31 cellular contexts compared by ENCODE assay signal in the genomic region with DNA sequence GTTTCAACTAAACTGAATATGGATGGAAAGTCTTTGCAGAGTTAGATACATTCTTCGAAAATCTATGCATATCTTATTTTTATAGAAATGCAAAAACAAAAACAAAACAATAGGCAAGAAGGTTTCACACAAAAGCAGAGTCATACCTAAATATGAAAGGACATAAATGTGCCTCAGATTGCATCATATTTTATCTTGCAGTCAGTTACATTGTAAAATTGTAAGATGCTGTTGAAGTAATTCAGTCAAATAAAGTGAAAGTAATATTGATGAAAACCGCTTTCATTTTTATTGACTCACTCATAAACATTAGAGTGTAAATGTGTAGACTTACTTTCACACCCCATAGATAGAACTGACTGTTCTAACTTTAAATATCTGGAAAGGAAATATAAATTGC.
"Had no signal": no experiment of that assay in that cellular context is flagged by ENCODE, and none has a peak within 500 bp of the region (broad histone marks: within the 10 kb centered on the region; RNA-seq: fewer than 3 reads in every experiment).

No MANE protein-coding gene starts in this region.

- H3K9me3 Mint-ChIP-seq: neural progenitor cell had no signal

- FAIRE-seq: astrocyte, endothelial cell of umbilical vein, small intestine had no signal

- H3K36me3 ChIP-seq: brain microvascular endothelial cell, heart right ventricle, left lung, lower lobe of right lung, neural progenitor cell, sigmoid colon, stomach, thyroid gland, upper lobe of left lung, vagina had no signal

- H3K27me3 Mint-ChIP-seq: activated CD8-positive, alpha-beta memory T cell treated with anti-CD3 and anti-CD28 coated beads, Interleukin-2, amount 10 ng/mL, durations not matched to agents 7 days and 5 days; activated naive CD8-positive, alpha-beta T cell treated with anti-CD3 and anti-CD28 coated beads, Interleukin-2, amount 10 ng/mL, durations not matched to agents 7 days and 5 days; stimulated activated memory B cell treated with anti-CD40 and anti-IgM and Interleukin-4, amounts not matched to agents 10 μg/mL and 1 μg/mL and 100 μg/mL, for 72 hours had no signal

- H3K27ac ChIP-seq: brain microvascular endothelial cell, heart right ventricle, left lung, lower lobe of right lung, neural progenitor cell, parathyroid adenoma, psoas muscle, sigmoid colon, stomach, thyroid gland, upper lobe of left lung, vagina had no signal

- DNase-seq: activated CD4-positive, alpha-beta T cell treated with anti-CD3 and anti-CD28 coated beads for 1 hour; activated CD4-positive, alpha-beta T cell treated with anti-CD3 and anti-CD28 coated beads, Interleukin-2, amount 50 U/mL, for 1 hour; activated CD8-positive, alpha-beta memory T cell treated with anti-CD3 and anti-CD28 coated beads, Interleukin-2, amount 10 ng/mL, durations not matched to agents 7 days and 5 days; activated CD8-positive, alpha-beta T cell treated with anti-CD3 and anti-CD28 coated beads, Interleukin-2, amount 10 ng/mL, durations not matched to agents 7 days and 5 days; activated naive CD4-positive, alpha-beta T cell treated with Interleukin-2 at 50 U/mL for 16 hours; activated naive CD8-positive, alpha-beta T cell treated with anti-CD3 and anti-CD28 coated beads, Interleukin-2, amount 10 ng/mL, durations not matched to agents 7 days and 5 days; activated T-cell treated with anti-CD3 and anti-CD28 coated beads, Interleukin-2, amount 50 U/mL, for 48 hours; amniotic stem cell; brain microvascular endothelial cell; cortex of kidney; foreskin melanocyte; heart right ventricle; left lung; lower lobe of right lung; mesenchymal stem cell; natural killer cell; occipital lobe; psoas muscle; sigmoid colon; small intestine; stimulated activated CD4-positive, alpha-beta T cell treated with anti-CD3 and anti-CD28 coated beads, Interleukin-4, amount 100 ng/mL, for 24 hours; stomach; thyroid gland; upper lobe of left lung had no signal

- H3K27me3 ChIP-seq: brain microvascular endothelial cell, heart right ventricle, left lung, neural progenitor cell, sigmoid colon, stomach, thyroid gland, upper lobe of left lung, vagina had no signal

- H3K4me1 ChIP-seq: heart right ventricle, left lung, lower lobe of right lung, neural progenitor cell, psoas muscle, sigmoid colon, stomach, thyroid gland, upper lobe of left lung, vagina had no signal

- H3K9ac ChIP-seq: neural progenitor cell, parathyroid adenoma had no signal

- H3K27ac Mint-ChIP-seq: activated CD8-positive, alpha-beta memory T cell treated with anti-CD3 and anti-CD28 coated beads, Interleukin-2, amount 10 ng/mL, durations not matched to agents 7 days and 5 days; activated CD8-positive, alpha-beta T cell treated with anti-CD3 and anti-CD28 coated beads, Interleukin-2, amount 10 ng/mL, durations not matched to agents 7 days and 5 days; activated naive CD8-positive, alpha-beta T cell treated with anti-CD3 and anti-CD28 coated beads, Interleukin-2, amount 10 ng/mL, durations not matched to agents 7 days and 5 days; natural killer cell; neural progenitor cell; stimulated activated memory B cell treated with anti-CD40 and anti-IgM and Interleukin-4, amounts not matched to agents 10 μg/mL and 1 μg/mL and 100 μg/mL, for 72 hours had no signal

- H3K79me2 ChIP-seq: parathyroid adenoma had no signal

- H3K9me3 ChIP-seq: lower lobe of right lung, psoas muscle, sigmoid colon, thyroid gland, upper lobe of left lung, vagina had no signal

- H3K4me3 Mint-ChIP-seq: activated CD8-positive, alpha-beta memory T cell treated with anti-CD3 and anti-CD28 coated beads, Interleukin-2, amount 10 ng/mL, durations not matched to agents 7 days and 5 days; activated CD8-positive, alpha-beta T cell treated with anti-CD3 and anti-CD28 coated beads, Interleukin-2, amount 10 ng/mL, durations not matched to agents 7 days and 5 days; activated naive CD8-positive, alpha-beta T cell treated with anti-CD3 and anti-CD28 coated beads, Interleukin-2, amount 10 ng/mL, durations not matched to agents 7 days and 5 days; natural killer cell; neural progenitor cell; stimulated activated memory B cell treated with anti-CD40 and anti-IgM and Interleukin-4, amounts not matched to agents 10 μg/mL and 1 μg/mL and 100 μg/mL, for 72 hours had no signal

- ATAC-seq: activated CD8-positive, alpha-beta memory T cell treated with anti-CD3 and anti-CD28 coated beads, Interleukin-2, amount 10 ng/mL, durations not matched to agents 7 days and 5 days; activated CD8-positive, alpha-beta T cell treated with anti-CD3 and anti-CD28 coated beads, Interleukin-2, amount 10 ng/mL, durations not matched to agents 7 days and 5 days; heart right ventricle; left lung; lower lobe of right lung; natural killer cell; psoas muscle; stimulated activated memory B cell treated with anti-CD40 and anti-IgM and Interleukin-4, amounts not matched to agents 10 μg/mL and 1 μg/mL and 100 μg/mL, for 72 hours; WTC11 had no signal

- H3K36me3 Mint-ChIP-seq: activated CD8-positive, alpha-beta memory T cell treated with anti-CD3 and anti-CD28 coated beads, Interleukin-2, amount 10 ng/mL, durations not matched to agents 7 days and 5 days; activated naive CD8-positive, alpha-beta T cell treated with anti-CD3 and anti-CD28 coated beads, Interleukin-2, amount 10 ng/mL, durations not matched to agents 7 days and 5 days; natural killer cell; neural progenitor cell; stimulated activated memory B cell treated with anti-CD40 and anti-IgM and Interleukin-4, amounts not matched to agents 10 μg/mL and 1 μg/mL and 100 μg/mL, for 72 hours; WTC11 had no signal

- H3K4me3 ChIP-seq: heart right ventricle, left lung, lower lobe of right lung, neural progenitor cell, psoas muscle, sigmoid colon, stomach, thyroid gland, upper lobe of left lung, vagina had no signal

- H3K4me2 ChIP-seq: neural progenitor cell had no signal

- H2AFZ ChIP-seq: neural progenitor cell had no signal

- H3K4me1 Mint-ChIP-seq: activated CD8-positive, alpha-beta memory T cell treated with anti-CD3 and anti-CD28 coated beads, Interleukin-2, amount 10 ng/mL, durations not matched to agents 7 days and 5 days; activated naive CD8-positive, alpha-beta T cell treated with anti-CD3 and anti-CD28 coated beads, Interleukin-2, amount 10 ng/mL, durations not matched to agents 7 days and 5 days; natural killer cell; neural progenitor cell; stimulated activated memory B cell treated with anti-CD40 and anti-IgM and Interleukin-4, amounts not matched to agents 10 μg/mL and 1 μg/mL and 100 μg/mL, for 72 hours had no signal
